1 cellular context compared by ENCODE assay signal in the genomic region with DNA sequence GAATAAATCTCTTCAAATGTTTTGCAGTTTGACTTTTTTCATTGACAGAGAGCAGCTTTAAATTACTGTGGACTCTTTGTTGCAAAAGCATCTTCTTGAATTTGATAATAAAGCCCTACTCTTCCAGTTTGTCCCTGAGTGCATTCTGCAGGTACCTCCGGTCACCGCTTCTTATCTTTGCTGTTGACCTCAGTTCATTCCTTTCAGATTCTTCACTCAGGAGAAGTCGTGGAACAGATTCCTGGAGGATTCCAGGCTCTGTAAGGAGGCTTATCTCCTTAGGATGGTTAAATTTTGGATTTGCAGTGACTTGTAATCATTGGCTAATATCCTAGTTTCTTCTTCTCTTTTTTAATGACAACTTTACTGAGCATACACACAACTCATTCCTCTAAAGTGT.
TF ChIP-seq lines count a peak whose summit lies in the region.

No MANE protein-coding gene starts in this region.

TF ChIP-seq in IMR-90, 13 proteins besides CTCF, POLR2A, EP300 and RAD21:
- TF ChIP-seq ELK1 (IDR thresholded peaks at IDR 0.05; ENCODE audit: borderline replicate concordance, low read depth, low read length) (no peak), SMC3 (IDR thresholded peaks at IDR 0.05; ENCODE audit: low read depth, low read length) (no peak), BHLHE40 (IDR thresholded peaks at IDR 0.05; ENCODE audit: low read depth, low read length) (no peak), RCOR1 (IDR thresholded peaks at IDR 0.05; ENCODE audit: insufficient replicate concordance, low read length) (no peak), MXI1 (IDR thresholded peaks at IDR 0.05; ENCODE audit: borderline replicate concordance, low read depth, low read length) (no peak), NFE2L2 (IDR thresholded peaks at IDR 0.05; ENCODE audit: low read depth, low read length) (no peak), CEBPB (IDR thresholded peaks at IDR 0.05; ENCODE audit: low read depth, low read length) (no peak), RFX5 (IDR thresholded peaks at IDR 0.05; ENCODE audit: low read depth, low read length) (no peak), CHD1 (IDR thresholded peaks at IDR 0.05; ENCODE audit: low read depth, low read length) (no peak), MAZ (IDR thresholded peaks at IDR 0.05; ENCODE audit: borderline replicate concordance, low read depth, low read length) (no peak)
- TF ChIP-seq, protein P1, sequence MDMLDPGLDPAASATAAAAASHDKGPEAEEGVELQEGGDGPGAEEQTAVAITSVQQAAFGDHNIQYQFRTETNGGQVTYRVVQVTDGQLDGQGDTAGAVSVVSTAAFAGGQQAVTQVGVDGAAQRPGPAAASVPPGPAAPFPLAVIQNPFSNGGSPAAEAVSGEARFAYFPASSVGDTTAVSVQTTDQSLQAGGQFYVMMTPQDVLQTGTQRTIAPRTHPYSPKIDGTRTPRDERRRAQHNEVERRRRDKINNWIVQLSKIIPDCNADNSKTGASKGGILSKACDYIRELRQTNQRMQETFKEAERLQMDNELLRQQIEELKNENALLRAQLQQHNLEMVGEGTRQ (IDR thresholded peaks at IDR 0.05; ENCODE audit: low read depth, low read length), result no peak
